ENCODE assay signal across 11 cellular contexts in genomic region chr17:81128338-81128737, GRCh38. TPM values are rescaled to one million over a fixed set of nuclear protein-coding genes. Genes with fewer than 3 reads are reported as not detected.
DNase-seq lines count a peak whose midpoint lies in the region; TF ChIP-seq lines count a peak whose summit lies in the region.
"Had no signal": no experiment of that assay in that cellular context is flagged by ENCODE, and none has a peak within 500 bp of the region (broad histone marks: within the 10 kb centered on the region; RNA-seq: fewer than 3 reads in every experiment).

No MANE protein-coding gene starts in this region.

- H4K20me1 ChIP-seq in PC-9 (ENCODE audit: insufficient read depth), result no peaks in the 10 kb centered on the region

- no peak overlapping the region for H3K4me2 ChIP-seq in PC-9
- H3K4me2 ChIP-seq: A549 had no signal

- no peaks in the 10 kb centered on the region for H3F3A ChIP-seq in PC-9 (ENCODE audit: insufficient read depth, low read depth)

- no peaks in the 10 kb centered on the region for H3K9me2 ChIP-seq in PC-9 (ENCODE audit: insufficient read depth)

- no peaks in the 10 kb centered on the region for H3K4me1 ChIP-seq in PC-9 (replicated peaks; ENCODE audit: insufficient read depth)

- H2AFZ ChIP-seq in PC-9, result no peak overlapping the region

- BruUV-seq in PC-9 (replicated peaks; lab: Mats Ljungman, UMichigan), result no TSS peak

- no peaks in the 10 kb centered on the region for H3K9me3 ChIP-seq in PC-9 (ENCODE audit: insufficient read depth, low read depth)
- H3K9me3 ChIP-seq: A549, BE2C had no signal

- no peaks in the 10 kb centered on the region for H3K36me3 ChIP-seq in PC-9 (ENCODE audit: low read depth)
- H3K36me3 ChIP-seq: BE2C had no signal

- CTCF ChIA-PET in PC-9 (lab: Charles Lee), result no interaction called here

- no peaks in the 10 kb centered on the region for H3K79me2 ChIP-seq in PC-9 (ENCODE audit: low read depth)

- TF ChIP-seq CTCF in dorsolateral prefrontal cortex (IDR thresholded peaks at IDR 0.05 in 54 of 56, conservative IDR thresholded peaks at IDR 0.05 in 2 of 56; ENCODE audit: low read depth in 1 of 56, partially characterized antibody in 56 of 56), result no peak
- TF ChIP-seq CTCF in PC-9 (conservative IDR thresholded peaks at IDR 0.05), result no peak

- H3K4me3 ChIP-seq in dorsolateral prefrontal cortex, result peak overlapping the region; percentile 33 to 91 (median 66)
- H3K4me3 ChIP-seq in PC-9, result no peak overlapping the region
- H3K4me3 ChIP-seq: A549 had no signal

- H3K27ac ChIP-seq in caudate nucleus (ENCODE audit: low read depth, low read length) (peak overlapping the region; percentile 99), dorsolateral prefrontal cortex (peak overlapping the region; percentile 82 to 100 (median 99)), substantia nigra (ENCODE audit: low read depth, low read length, poor library complexity, severe bottlenecking) (peak overlapping the region; percentile 100), PC-9 (no peak overlapping the region)
- H3K27ac ChIP-seq: A549 had no signal

- DNase-seq in caudate nucleus (lab: John Stamatoyannopoulos, UW) (no peak), dorsolateral prefrontal cortex (no peak), substantia nigra (lab: John Stamatoyannopoulos, UW) (no peak), COR-L47 (lab: John Stamatoyannopoulos, UW) (no peak), SKM-1 (lab: John Stamatoyannopoulos, UW; ENCODE audit: unreplicated experiment) (no peak), PC-9 (no peak)
- DNase-seq: BE2C; CD8-positive, alpha-beta T cell had no signal

- intact Hi-C loops in dorsolateral prefrontal cortex (cut with DNase I), result no loop called here
- intact Hi-C loops in PC-9 (cut with micrococcal nuclease; ENCODE audit: unreplicated experiment), result no loop called here

- H3K27me3 ChIP-seq in dorsolateral prefrontal cortex, result no peaks in the 10 kb centered on the region
- no peaks in the 10 kb centered on the region for H3K27me3 ChIP-seq in PC-9 (ENCODE audit: insufficient read depth, low read depth)
- H3K27me3 ChIP-seq: BE2C had no signal

- POLR2A ChIA-PET in PC-9 (lab: Charles Lee; ENCODE audit: unreplicated experiment), result no interaction called here

RNA-seq across cellular contexts. Expression of gene PVALEF, which starts 37.0 kb away (rescaled TPM):
- 1 to 10 TPM in 23 of 120 experiments, under 1 TPM in 78, not detected in 19; 0.35 to 2.6 (median 0.77) TPM for total RNA-seq in dorsolateral prefrontal cortex
- total RNA-seq in PC-9 (2021), result not detected in 2 replicates
- total RNA-seq: CD8-positive, alpha-beta T cell; Daoy; H4 had no signal

RNA-seq across cellular contexts. Expression of gene AATK, which starts 37.7 kb away (rescaled TPM):
- total RNA-seq in dorsolateral prefrontal cortex (100 to 1,000 TPM; 143 to 915 (median 275) TPM), PC-9 (2021) (0.46 and 2.4 TPM in 2 replicates)

Comparison
In these comparisons a context has a peak if more than half of its experiments do, and no peak if none do; other contexts are left out.
1. RNA of gene AATK, which starts 37.7 kb away (total RNA-seq): 143 to 915 TPM in dorsolateral prefrontal cortex; 0.46 to 2.4 TPM in PC-9; every median in the first group is over 10 times any median in the second.